Comparison of ENCODE assay signal across 8 cellular contexts in the genomic region with DNA sequence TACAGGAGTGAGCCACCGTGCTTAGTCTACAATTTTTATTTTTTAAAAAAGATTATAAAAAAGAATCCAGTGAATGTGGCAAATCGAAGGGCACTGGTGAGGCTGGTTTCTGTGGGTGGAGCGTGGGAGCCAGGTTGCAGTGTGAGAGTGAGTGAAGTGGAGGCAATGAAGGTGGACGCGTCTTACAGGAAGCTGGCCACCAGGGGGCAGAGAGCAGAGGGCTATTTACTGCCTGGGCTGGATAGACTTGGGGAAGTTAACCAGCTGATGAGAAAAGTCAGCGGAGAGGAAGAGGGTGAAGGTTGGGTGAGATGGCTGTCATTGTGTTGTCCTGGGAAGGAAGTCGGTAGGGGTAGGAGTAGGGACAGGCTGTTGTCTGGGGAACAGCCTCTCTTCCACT. TPM values are rescaled to one million over a fixed set of nuclear protein-coding genes. Genes with fewer than 3 reads are reported as not detected.
DNase-seq lines count a peak whose midpoint lies in the region; ATAC-seq and TF ChIP-seq lines count a peak whose summit lies in the region.

No MANE protein-coding gene starts in this region.

- H3F3A ChIP-seq in PC-3 (ENCODE audit: low read length, unreplicated experiment): no peaks in the 10 kb centered on the region

- peak; percentile 66 for TF ChIP-seq CTCF in PC-3 (conservative IDR thresholded peaks at IDR 0.05; ENCODE audit: low read depth, low read length)

- H3K9me3 Mint-ChIP-seq in activated naive CD8-positive, alpha-beta T cell treated with anti-CD3 and anti-CD28 coated beads, Interleukin-2, amount 50 U/mL, for 24 hours: no peaks in the 10 kb centered on the region

- peaks cover 1% of the 10 kb centered on the region for H3K4me1 Mint-ChIP-seq in activated naive CD8-positive, alpha-beta T cell treated with anti-CD3 and anti-CD28 coated beads, Interleukin-2, amount 50 U/mL, for 24 hours

- H3K4me1 ChIP-seq in PC-3 (ENCODE audit: insufficient read depth, low read length): no peaks in the 10 kb centered on the region

- no peaks in the 10 kb centered on the region for H3K36me3 ChIP-seq in PC-3 (ENCODE audit: low read depth, low read length)

- H3K4me3 ChIP-seq in PC-3 (ENCODE audit: low read length): no peak overlapping the region

- H3K36me3 Mint-ChIP-seq in activated naive CD8-positive, alpha-beta T cell treated with anti-CD3 and anti-CD28 coated beads, Interleukin-2, amount 50 U/mL, for 24 hours (ENCODE audit: low read depth): no peaks in the 10 kb centered on the region

- no peak overlapping the region for H2AFZ ChIP-seq in PC-3 (ENCODE audit: low read length)

- DNase-seq in ELF-1 (ENCODE audit: low read depth, low spot score): peak; percentile 80
- DNase-seq in PC-3: peak; percentile 51
- peak; percentile 54 for DNase-seq in activated naive CD8-positive, alpha-beta T cell treated with anti-CD3 and anti-CD28 coated beads, Interleukin-2, amount 50 U/mL, for 24 hours
- DNase-seq in iris pigment epithelial cell (ENCODE audit: low read depth): peak; percentile 54
- peak; percentile 18 to 34 for DNase-seq in stimulated activated CD8-positive, alpha-beta memory T cell treated with anti-CD3 and anti-CD28 coated beads, Interleukin-2, amount 100 ng/mL, for 48 hours (ENCODE audit: low read depth in 2 of 2)
- no peak for DNase-seq in T1000 (lab: John Stamatoyannopoulos, UW)

- no peak overlapping the region for H3K9ac ChIP-seq in PC-3 (ENCODE audit: low read length)

- no peaks in the 10 kb centered on the region for H3K79me2 ChIP-seq in PC-3 (ENCODE audit: low read length)

- H4K20me1 ChIP-seq in PC-3 (ENCODE audit: low read length): no peaks in the 10 kb centered on the region

- H3K9me3 ChIP-seq in PC-3 (ENCODE audit: low read length): no peaks in the 10 kb centered on the region

- BruUV-seq in PC-3 (replicated peaks; lab: Mats Ljungman, UMichigan): no TSS peak

- ATAC-seq in GM19468 (IDR thresholded peaks at IDR 0.05; ENCODE audit: extremely low read depth, unreplicated experiment): peak; percentile 88
- peak; percentile 81 for ATAC-seq in HG03521 (IDR thresholded peaks at IDR 0.05; ENCODE audit: unreplicated experiment)
- ATAC-seq in PC-3: no peak
- peak; percentile 53 for ATAC-seq in activated naive CD8-positive, alpha-beta T cell treated with anti-CD3 and anti-CD28 coated beads, Interleukin-2, amount 50 U/mL, for 24 hours

- CTCF ChIA-PET in PC-3 (lab: Charles Lee): no interaction called here

- peaks cover 35% of the 10 kb centered on the region; the same call in 1 of the 2 replicates for H3K27me3 ChIP-seq in PC-3 (ENCODE audit: low read length)

- no peak overlapping the region for H3K27ac Mint-ChIP-seq in activated naive CD8-positive, alpha-beta T cell treated with anti-CD3 and anti-CD28 coated beads, Interleukin-2, amount 50 U/mL, for 24 hours

- no peaks in the 10 kb centered on the region for H3K9me2 ChIP-seq in PC-3 (replicated peaks; ENCODE audit: low read length)

- intact Hi-C loops in PC-3 (cut with micrococcal nuclease): no loop called here

- H3K27me3 Mint-ChIP-seq in activated naive CD8-positive, alpha-beta T cell treated with anti-CD3 and anti-CD28 coated beads, Interleukin-2, amount 50 U/mL, for 24 hours: peaks cover 21% of the 10 kb centered on the region

- POLR2A ChIA-PET in PC-3 (lab: Charles Lee; ENCODE audit: unreplicated experiment): no interaction called here

- no peak overlapping the region for H3K27ac ChIP-seq in PC-3 (ENCODE audit: low read length)

- H3K4me2 ChIP-seq in PC-3 (ENCODE audit: low read length): no peak overlapping the region

- H3K4me3 Mint-ChIP-seq in activated naive CD8-positive, alpha-beta T cell treated with anti-CD3 and anti-CD28 coated beads, Interleukin-2, amount 50 U/mL, for 24 hours: no peak overlapping the region

RNA-seq across cellular contexts. Expression of a gene that starts 6.8 kb away (rescaled TPM):
- not detected in 2 replicates for total RNA-seq in PC-3 (2014; rRNA removed)

RNA-seq across cellular contexts. Expression of a gene that starts 26.8 kb away (rescaled TPM):
- not detected in 2 replicates for total RNA-seq in PC-3 (2014; rRNA removed)
